23 cellular contexts compared by ENCODE assay signal in the genomic region with DNA sequence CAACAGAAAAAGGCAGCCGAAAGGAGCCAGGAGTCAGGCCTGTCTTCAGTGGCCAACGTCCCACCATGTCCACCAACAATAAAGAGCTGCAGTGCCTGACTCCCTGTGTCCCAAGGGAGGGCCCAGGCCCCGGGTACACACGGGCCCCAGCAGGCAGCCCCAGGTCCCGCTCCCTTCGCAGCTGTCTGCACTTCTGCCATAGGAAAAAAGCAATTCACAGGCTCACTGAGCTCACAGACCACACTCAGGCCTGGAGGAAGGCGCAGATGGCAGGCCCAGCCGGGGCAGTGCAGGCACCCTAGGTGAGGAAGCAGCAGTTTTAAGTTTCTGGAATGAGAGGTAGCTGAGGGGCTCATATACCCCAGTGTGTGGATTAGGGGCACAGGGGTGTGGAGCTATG.
DNase-seq lines count a peak whose midpoint lies in the region; ATAC-seq and TF ChIP-seq lines count a peak whose summit lies in the region.
"Had no signal": no experiment of that assay in that cellular context is flagged by ENCODE, and none has a peak within 500 bp of the region (broad histone marks: within the 10 kb centered on the region; RNA-seq: fewer than 3 reads in every experiment).

No MANE protein-coding gene starts in this region.

- H3K4me3 ChIP-seq in sigmoid colon (no peak overlapping the region), aorta (ENCODE audit: low read length in 2 of 2) (no peak overlapping the region)
- H3K4me3 ChIP-seq: K562, SJCRH30 had no signal

- H3K9me3 ChIP-seq in sigmoid colon: no peaks in the 10 kb centered on the region
- no peaks in the 10 kb centered on the region for H3K9me3 ChIP-seq in aorta (ENCODE audit: control insufficient read depth, low read length)
- H3K9me3 ChIP-seq: Caco-2 had no signal

- H3K4me1 ChIP-seq in sigmoid colon: peaks cover 0 to 14% (median 11%) of the 10 kb centered on the region in 4 donors
- no peaks in the 10 kb centered on the region for H3K4me1 ChIP-seq in aorta (ENCODE audit: control insufficient read depth in 1 of 2, insufficient read depth in 2 of 2, low read length in 2 of 2)

- intact Hi-C loops in left colon (cut with DNase I, micrococcal nuclease): no loop called here
- intact Hi-C loops in sigmoid colon (cut with DNase I): no loop called here
- intact Hi-C loops in aorta (cut with DNase I): no loop called here

- TF ChIP-seq CTCF in sigmoid colon (IDR thresholded peaks at IDR 0.05): no peak

- no peak for TF ChIP-seq POLR2A in sigmoid colon (IDR thresholded peaks at IDR 0.05)

- no peaks in the 10 kb centered on the region for H3K9me3 Mint-ChIP-seq in stimulated activated naive CD8-positive, alpha-beta T cell treated with anti-CD3 and anti-CD28 coated beads, Interleukin-15, amount 100 ng/mL, for 72 hours
- H3K9me3 Mint-ChIP-seq: CD4-positive, alpha-beta memory T cell had no signal

- peaks cover 29% of the 10 kb centered on the region for H3K4me1 Mint-ChIP-seq in stimulated activated naive CD8-positive, alpha-beta T cell treated with anti-CD3 and anti-CD28 coated beads, Interleukin-15, amount 100 ng/mL, for 72 hours

- no peaks in the 10 kb centered on the region for H3K27me3 Mint-ChIP-seq in stimulated activated naive CD8-positive, alpha-beta T cell treated with anti-CD3 and anti-CD28 coated beads, Interleukin-15, amount 100 ng/mL, for 72 hours
- H3K27me3 Mint-ChIP-seq: CD4-positive, alpha-beta memory T cell had no signal

- TF ChIP-seq EP300 in sigmoid colon (IDR thresholded peaks at IDR 0.05): no peak

- no peaks in the 10 kb centered on the region for H3K27me3 ChIP-seq in sigmoid colon
- H3K27me3 ChIP-seq in aorta (ENCODE audit: control insufficient read depth in 1 of 2, insufficient read depth in 2 of 2, low read length in 1 of 2): no peaks in the 10 kb centered on the region
- H3K27me3 ChIP-seq: SJCRH30 had no signal

- peak; percentile 44 for ATAC-seq in stimulated activated naive CD8-positive, alpha-beta T cell treated with anti-CD3 and anti-CD28 coated beads, Interleukin-15, amount 100 ng/mL, for 72 hours
- ATAC-seq in stimulated activated naive CD8-positive, alpha-beta T cell treated with anti-CD3 and anti-CD28 coated beads, Interleukin-15, Interleukin-2, amounts not matched to agents 100 U/mL and 50 U/mL, for 24 hours: no peak
- ATAC-seq in left colon (peak; percentile 5), aorta (ENCODE audit: low FRiP score) (peak; percentile 13), GM21529 (IDR thresholded peaks at IDR 0.05; ENCODE audit: unreplicated experiment) (no peak)
- ATAC-seq: PC-3, Right ventricle myocardium inferior, SK-N-SH treated with all-trans-retinoic acid at 6 μM for 48 hours had no signal

- WGBS in sigmoid colon, 2 donors: 93 to 94% methylated on average over 8 of the region's 8 CpGs
- WGBS in aorta, 2 donors: 89 to 93% methylated on average over 8 of the region's 8 CpGs

- H3K36me3 ChIP-seq in sigmoid colon (no peaks in the 10 kb centered on the region), aorta (ENCODE audit: control insufficient read depth in 1 of 2, insufficient read depth in 2 of 2, low read length in 1 of 2) (no peaks in the 10 kb centered on the region)
- H3K36me3 ChIP-seq: SJCRH30 had no signal

- no peak for DNase-seq in stimulated activated naive CD8-positive, alpha-beta T cell treated with anti-CD3 and anti-CD28 coated beads, Interleukin-15, amount 100 ng/mL, for 72 hours
- no peak for DNase-seq in stimulated activated naive CD8-positive, alpha-beta T cell treated with anti-CD3 and anti-CD28 coated beads, Interleukin-15, Interleukin-2, amounts not matched to agents 100 U/mL and 50 U/mL, for 24 hours
- DNase-seq in left colon: no peak
- DNase-seq in sigmoid colon: peak; percentile 38
- peak; percentile 25 to 59 for DNase-seq in aorta
- no peak for DNase-seq in Ammon's horn (ENCODE audit: low spot score)
- DNase-seq in stimulated activated naive CD4-positive, alpha-beta T cell treated with Interleukin-2 at 50 U/mL for 16 hours (lab: John Stamatoyannopoulos, UW): no peak
- DNase-seq: Caco-2; CD4-positive, alpha-beta memory T cell; Kasumi-1; NCI-H1092 treated with DMSO at 0.1 percent for 48 hours; NCI-H1436; NCI-H187; NCI-H2081 treated with DMSO at 0.1 percent for 48 hours; NCI-H526; NCI-H82; NK-92 treated with Interleukin-12 subunit alpha and Interleukin-12 subunit beta, amount 100 ng/mL, for 24 hours; PC-3; SJCRH30 had no signal

- peak overlapping the region in 1 of 2 donors; percentile 8 for H3K27ac Mint-ChIP-seq in stimulated activated naive CD8-positive, alpha-beta T cell treated with anti-CD3 and anti-CD28 coated beads, Interleukin-15, amount 100 ng/mL, for 72 hours

- no peak overlapping the region for H3K4me3 Mint-ChIP-seq in stimulated activated naive CD8-positive, alpha-beta T cell treated with anti-CD3 and anti-CD28 coated beads, Interleukin-15, amount 100 ng/mL, for 72 hours
- H3K4me3 Mint-ChIP-seq: CD4-positive, alpha-beta memory T cell had no signal

- H3K27ac ChIP-seq in sigmoid colon (no peak overlapping the region), aorta (ENCODE audit: low read depth in 1 of 2, low read length in 2 of 2) (no peak overlapping the region)
- H3K27ac ChIP-seq: SJCRH30 had no signal

Comparison
In these comparisons a context has a peak if more than half of its experiments do, and no peak if none do; other contexts are left out.
1. ATAC-seq: peak in stimulated activated naive CD8-positive, alpha-beta T cell treated with anti-CD3 and anti-CD28 coated beads, Interleukin-15, amount 100 ng/mL, for 72 hours (single experiment), left colon (single experiment) and aorta (single experiment); none in stimulated activated naive CD8-positive, alpha-beta T cell treated with anti-CD3 and anti-CD28 coated beads, Interleukin-15, Interleukin-2, amounts not matched to agents 100 U/mL and 50 U/mL, for 24 hours (single experiment) and GM21529 (single experiment).
2. DNase-seq: peak in sigmoid colon (single experiment) and aorta (2 of 2); none in stimulated activated naive CD8-positive, alpha-beta T cell treated with anti-CD3 and anti-CD28 coated beads, Interleukin-15, amount 100 ng/mL, for 72 hours (0 of 2), stimulated activated naive CD8-positive, alpha-beta T cell treated with anti-CD3 and anti-CD28 coated beads, Interleukin-15, Interleukin-2, amounts not matched to agents 100 U/mL and 50 U/mL, for 24 hours (single experiment), left colon (0 of 2), Ammon's horn (single experiment) and stimulated activated naive CD4-positive, alpha-beta T cell treated with Interleukin-2 at 50 U/mL for 16 hours (single experiment).